In genomic region chr3:1082024-1082633, GRCh38 we compare ENCODE assay signal across 8 cellular contexts. TPM values are rescaled to one million over a fixed set of nuclear protein-coding genes. Genes with fewer than 3 reads are reported as not detected.
DNase-seq lines count a peak whose midpoint lies in the region; ATAC-seq and TF ChIP-seq lines count a peak whose summit lies in the region.

No MANE protein-coding gene starts in this region.

- no peaks in the 10 kb centered on the region for H3K36me3 ChIP-seq in testis (ENCODE audit: low read depth, missing control alignments)

- peak; percentile 23 to 61 (median 45) for TF ChIP-seq CTCF in testis (IDR thresholded peaks at IDR 0.05)

- H3K4me3 Mint-ChIP-seq in activated naive CD4-positive, alpha-beta T cell treated with anti-CD3 and anti-CD28 coated beads for 36 hours = no peak overlapping the region

- DNase-seq in activated naive CD4-positive, alpha-beta T cell treated with anti-CD3 and anti-CD28 coated beads for 36 hours = peak; percentile 17
- DNase-seq in activated naive CD4-positive, alpha-beta T cell treated with anti-CD3 and anti-CD28 coated beads, Interleukin-2, amount 50 U/mL, for 16 hours = no peak
- DNase-seq in SKM-1 (lab: John Stamatoyannopoulos, UW; ENCODE audit: unreplicated experiment) (peak; percentile 48), hepatic stellate cell (ENCODE audit: low spot score) (peak; percentile 7), testis (peak; percentile 68)
- DNase-seq in stimulated activated naive CD4-positive, alpha-beta T cell treated with Interleukin-2 at 50 U/mL for 16 hours (lab: John Stamatoyannopoulos, UW) = no peak

- WGBS in testis, 2 donors = 64 to 70% methylated on average over 2 of the region's 2 CpGs

- H3K4me3 ChIP-seq in testis = no peak overlapping the region

- H3K27me3 Mint-ChIP-seq in activated naive CD4-positive, alpha-beta T cell treated with anti-CD3 and anti-CD28 coated beads for 36 hours (ENCODE audit: low read depth) = no peaks in the 10 kb centered on the region

- no peaks in the 10 kb centered on the region for H3K4me1 Mint-ChIP-seq in activated naive CD4-positive, alpha-beta T cell treated with anti-CD3 and anti-CD28 coated beads for 36 hours (ENCODE audit: low read depth)

- intact Hi-C loops in activated naive CD4-positive, alpha-beta T cell treated with anti-CD3 and anti-CD28 coated beads for 36 hours (cut with micrococcal nuclease) = loop anchor here (10.0 kb wide), 1 partner anchor 1843 kb away; no protein-coding TSS in a partner anchor
- intact Hi-C loops in testis (cut with DNase I; ENCODE audit: low total_unique reads) = no loop called here

- no peaks in the 10 kb centered on the region for H3K36me3 Mint-ChIP-seq in activated naive CD4-positive, alpha-beta T cell treated with anti-CD3 and anti-CD28 coated beads for 36 hours (ENCODE audit: low read depth)

- H3K9me3 ChIP-seq in testis = no peaks in the 10 kb centered on the region

- ATAC-seq in HG03175 (IDR thresholded peaks at IDR 0.05; ENCODE audit: unreplicated experiment) (peak; percentile 62), GM18868 (IDR thresholded peaks at IDR 0.05; ENCODE audit: unreplicated experiment) (no peak)

- H3K4me1 ChIP-seq in testis = no peaks in the 10 kb centered on the region

- CTCF ChIA-PET in activated naive CD4-positive, alpha-beta T cell treated with anti-CD3 and anti-CD28 coated beads for 36 hours (lab: Charles Lee) = no interaction called here

- no peaks in the 10 kb centered on the region for H3K9me3 Mint-ChIP-seq in activated naive CD4-positive, alpha-beta T cell treated with anti-CD3 and anti-CD28 coated beads for 36 hours

- TF ChIP-seq POLR2A in testis (IDR thresholded peaks at IDR 0.05) = no peak

- no peaks in the 10 kb centered on the region for H3K27me3 ChIP-seq in testis

- no peak overlapping the region for H3K27ac Mint-ChIP-seq in activated naive CD4-positive, alpha-beta T cell treated with anti-CD3 and anti-CD28 coated beads for 36 hours

- H3K27ac ChIP-seq in testis = no peak overlapping the region

RNA-seq across cellular contexts. Expression of gene CNTN6, which starts 10.7 kb away (rescaled TPM):
- not detected for total RNA-seq in activated naive CD4-positive, alpha-beta T cell treated with anti-CD3 and anti-CD28 coated beads for 36 hours
- under 1 TPM; 0.31 to 0.74 TPM for total RNA-seq in testis
- polyA plus RNA-seq in testis (ENCODE audit: insufficient read depth, low read depth, low replicate concordance) = 0.22 TPM

Comparison
In these comparisons a context has a peak if more than half of its experiments do, and no peak if none do; other contexts are left out.
1. DNase-seq: peak in activated naive CD4-positive, alpha-beta T cell treated with anti-CD3 and anti-CD28 coated beads for 36 hours (single experiment), SKM-1 (single experiment), hepatic stellate cell (single experiment) and testis (single experiment); none in activated naive CD4-positive, alpha-beta T cell treated with anti-CD3 and anti-CD28 coated beads, Interleukin-2, amount 50 U/mL, for 16 hours (single experiment) and stimulated activated naive CD4-positive, alpha-beta T cell treated with Interleukin-2 at 50 U/mL for 16 hours (single experiment).